ENCODE assay signal across 28 cellular contexts in genomic region chr13:59303433-59303832, GRCh38.
DNase-seq lines count a peak whose midpoint lies in the region; ATAC-seq, FAIRE-seq and TF ChIP-seq lines count a peak whose summit lies in the region.
"Had no signal": no experiment of that assay in that cellular context is flagged by ENCODE, and none has a peak within 500 bp of the region (broad histone marks: within the 10 kb centered on the region; RNA-seq: fewer than 3 reads in every experiment).

No MANE protein-coding gene starts in this region.

- peak; percentile 49 for DNase-seq in NCI-H2171 treated with DMSO at 0.1 percent for 48 hours (lab: John Stamatoyannopoulos, UW)
- no peak for DNase-seq in NCI-H2171 (lab: John Stamatoyannopoulos, UW)
- peak; percentile 11 for DNase-seq in EH (ENCODE audit: low read depth)
- DNase-seq in NCI-H1092 treated with DMSO at 0.1 percent for 48 hours (lab: John Stamatoyannopoulos, UW): peak; percentile 45
- peak; percentile 77 for DNase-seq in astrocyte (ENCODE audit: low read depth)
- DNase-seq: AML-193; CD4-positive, alpha-beta T cell; GM23248; H7; Kasumi-1; MV-4-11; NCI-H1417 treated with DMSO at 0.1 percent for 48 hours; NCI-H1694 treated with DMSO at 0.1 percent for 48 hours; NCI-H2081; NCI-H2227 treated with DMSO at 0.1 percent for 48 hours; NCI-H524 treated with DMSO at 0.1 percent for 48 hours; NCI-H774; SHP77; T-helper 9 cell had no signal

- no peaks in the 10 kb centered on the region for H3K79me2 ChIP-seq in astrocyte (ENCODE audit: insufficient read depth, low read length)

- no peak overlapping the region for H3K9ac ChIP-seq in astrocyte (ENCODE audit: low read length)
- H3K9ac ChIP-seq: BLaER1 treated with 17β-estradiol and CSF1 and Interleukin-3, amounts not matched to agents 10 nM and 100 nM; GM23248 had no signal

- H3K27ac ChIP-seq in astrocyte (ENCODE audit: low read depth, low read length): no peak overlapping the region
- H3K27ac ChIP-seq: A549; BLaER1 treated with 17β-estradiol and CSF1 and Interleukin-3, amounts not matched to agents 10 nM and 100 nM; GM23248; RWPE1 had no signal

- no peak for FAIRE-seq in astrocyte (lab: Jason Lieb, UNC)
- FAIRE-seq: A549, D721Med, HTR-8/SVneo, K562 had no signal

- H3K9me3 Mint-ChIP-seq in astrocyte (ENCODE audit: unreplicated experiment): no peaks in the 10 kb centered on the region
- peaks cover 3% of the 10 kb centered on the region for H3K9me3 Mint-ChIP-seq in stimulated activated memory B cell treated with anti-CD40 and anti-IgM and Interleukin-4, amounts not matched to agents 10 μg/mL and 1 μg/mL and 100 μg/mL, for 72 hours
- H3K9me3 Mint-ChIP-seq: CD4-positive, alpha-beta T cell had no signal

- H3K4me3 Mint-ChIP-seq in astrocyte (ENCODE audit: unreplicated experiment): no peak overlapping the region
- H3K4me3 Mint-ChIP-seq in stimulated activated memory B cell treated with anti-CD40 and anti-IgM and Interleukin-4, amounts not matched to agents 10 μg/mL and 1 μg/mL and 100 μg/mL, for 72 hours: no peak overlapping the region
- H3K4me3 Mint-ChIP-seq: CD4-positive, alpha-beta T cell had no signal

- no peaks in the 10 kb centered on the region for H3K4me1 ChIP-seq in astrocyte (ENCODE audit: insufficient read depth, low read length)
- H3K4me1 ChIP-seq: A549 had no signal

- no peak overlapping the region for H3K27ac Mint-ChIP-seq in astrocyte (ENCODE audit: unreplicated experiment)
- no peak overlapping the region for H3K27ac Mint-ChIP-seq in stimulated activated memory B cell treated with anti-CD40 and anti-IgM and Interleukin-4, amounts not matched to agents 10 μg/mL and 1 μg/mL and 100 μg/mL, for 72 hours
- H3K27ac Mint-ChIP-seq: CD4-positive, alpha-beta T cell had no signal

- no peak for TF ChIP-seq CTCF in astrocyte (IDR thresholded peaks at IDR 0.05; ENCODE audit: insufficient read depth, low read depth, low read length)

- no peaks in the 10 kb centered on the region for H3K27me3 Mint-ChIP-seq in astrocyte (ENCODE audit: low read depth, unreplicated experiment)
- H3K27me3 Mint-ChIP-seq in stimulated activated memory B cell treated with anti-CD40 and anti-IgM and Interleukin-4, amounts not matched to agents 10 μg/mL and 1 μg/mL and 100 μg/mL, for 72 hours: no peaks in the 10 kb centered on the region

- H3K9me3 ChIP-seq in astrocyte (ENCODE audit: insufficient read depth, low read depth, low read length): no peaks in the 10 kb centered on the region
- H3K9me3 ChIP-seq: A549 had no signal

- no peaks in the 10 kb centered on the region for H3K4me1 Mint-ChIP-seq in astrocyte (ENCODE audit: low read depth, unreplicated experiment)
- H3K4me1 Mint-ChIP-seq in stimulated activated memory B cell treated with anti-CD40 and anti-IgM and Interleukin-4, amounts not matched to agents 10 μg/mL and 1 μg/mL and 100 μg/mL, for 72 hours: no peaks in the 10 kb centered on the region

- H3K36me3 Mint-ChIP-seq in astrocyte (ENCODE audit: low read depth, unreplicated experiment): no peaks in the 10 kb centered on the region
- H3K36me3 Mint-ChIP-seq in stimulated activated memory B cell treated with anti-CD40 and anti-IgM and Interleukin-4, amounts not matched to agents 10 μg/mL and 1 μg/mL and 100 μg/mL, for 72 hours: no peaks in the 10 kb centered on the region

- no peak overlapping the region for H3K4me3 ChIP-seq in astrocyte (ENCODE audit: insufficient read depth, low read depth, low read length)
- H3K4me3 ChIP-seq: A549; BLaER1 treated with 17β-estradiol and CSF1 and Interleukin-3, amounts not matched to agents 10 nM and 100 nM; GM23248; K562 had no signal

- no peak overlapping the region for H2AFZ ChIP-seq in astrocyte (ENCODE audit: low read depth, low read length)
- H2AFZ ChIP-seq: GM23248 had no signal

- no peaks in the 10 kb centered on the region for H3K36me3 ChIP-seq in astrocyte (ENCODE audit: insufficient read depth, low read length)
- H3K36me3 ChIP-seq: BLaER1 treated with 17β-estradiol and CSF1 and Interleukin-3, amounts not matched to agents 10 nM and 100 nM had no signal

- no peak for ATAC-seq in HG02571 (IDR thresholded peaks at IDR 0.05; ENCODE audit: unreplicated experiment)
- no peak for ATAC-seq in stimulated activated memory B cell treated with anti-CD40 and anti-IgM and Interleukin-4, amounts not matched to agents 10 μg/mL and 1 μg/mL and 100 μg/mL, for 72 hours
- ATAC-seq: A549, K562, Panc1 had no signal

- no peaks in the 10 kb centered on the region for H3K27me3 ChIP-seq in astrocyte (ENCODE audit: insufficient read depth, low read length)
- H3K27me3 ChIP-seq: BLaER1 treated with 17β-estradiol and CSF1 and Interleukin-3, amounts not matched to agents 10 nM and 100 nM had no signal

- H4K20me1 ChIP-seq in astrocyte (ENCODE audit: insufficient read depth, low read length): no peaks in the 10 kb centered on the region
- H4K20me1 ChIP-seq: BLaER1 treated with 17β-estradiol and CSF1 and Interleukin-3, amounts not matched to agents 10 nM and 100 nM had no signal

- H3K4me2 ChIP-seq in astrocyte (ENCODE audit: low read length): no peak overlapping the region
- H3K4me2 ChIP-seq: A549; BLaER1 treated with 17β-estradiol and CSF1 and Interleukin-3, amounts not matched to agents 10 nM and 100 nM had no signal
